Comparison of ENCODE assay signal across 8 cellular contexts in genomic region chr19:35153701-35154534, GRCh38. TPM values are rescaled to one million over a fixed set of nuclear protein-coding genes. Genes with fewer than 3 reads are reported as not detected.
DNase-seq lines count a peak whose midpoint lies in the region; ATAC-seq, FAIRE-seq and TF ChIP-seq lines count a peak whose summit lies in the region.

No MANE protein-coding gene starts in this region.

- H3K4me3 ChIP-seq in colonic mucosa (peak overlapping the region; percentile 57), mesendoderm (ENCODE audit: low read length) (peak overlapping the region; percentile 37)

- peak; percentile 52 to 61 for ATAC-seq in activated CD4-positive, CD25-positive, alpha-beta regulatory T cell treated with anti-CD3 and anti-CD28 coated beads, Interleukin-2, amount 50 U/mL, for 24 hours
- ATAC-seq in GM19395 (IDR thresholded peaks at IDR 0.05; ENCODE audit: unreplicated experiment) = no peak

- H3K79me1 ChIP-seq in mesendoderm (ENCODE audit: low read length) = peaks cover 1% of the 10 kb centered on the region

- no peak overlapping the region for H3K4ac ChIP-seq in mesendoderm (ENCODE audit: low read depth, low read length)

- no peaks in the 10 kb centered on the region for H3K4me1 ChIP-seq in colonic mucosa
- H3K4me1 ChIP-seq in mesendoderm (ENCODE audit: control insufficient read depth, low read depth, low read length) = no peaks in the 10 kb centered on the region

- no peak overlapping the region for H2BK120ac ChIP-seq in mesendoderm (ENCODE audit: low read depth, low read length)

- H3K27me3 Mint-ChIP-seq in IgD-negative memory B cell = peaks cover 4% of the 10 kb centered on the region

- H3K9me3 Mint-ChIP-seq in IgD-negative memory B cell = no peaks in the 10 kb centered on the region

- intact Hi-C loops in colonic mucosa (cut with DNase I) = no loop called here

- no peaks in the 10 kb centered on the region for H3K79me2 ChIP-seq in mesendoderm (ENCODE audit: control insufficient read depth, insufficient read depth, low read length)

- H2AK5ac ChIP-seq in mesendoderm (ENCODE audit: low read length) = no peak overlapping the region

- no peak overlapping the region for H3K23ac ChIP-seq in mesendoderm (ENCODE audit: low read length)

- H3K9ac ChIP-seq in colonic mucosa (ENCODE audit: low read depth in 2 of 2, low read length in 2 of 2) (peak overlapping the region; percentile 48 to 67), mesendoderm (ENCODE audit: low read length) (peak overlapping the region; percentile 75)

- no peak overlapping the region for H2BK5ac ChIP-seq in mesendoderm (ENCODE audit: low read length)

- no peak for FAIRE-seq in RCC 7860 (lab: Jason Lieb, UNC)

- peaks cover 13% of the 10 kb centered on the region for H3K27me3 ChIP-seq in colonic mucosa
- H3K27me3 ChIP-seq in mesendoderm (ENCODE audit: insufficient read depth, low read length, poor library complexity) = no peaks in the 10 kb centered on the region

- H4K8ac ChIP-seq in mesendoderm (ENCODE audit: low read depth, low read length) = no peak overlapping the region

- peaks cover 22 to 27% (median 25%) of the 10 kb centered on the region in 3 donors for H3K4me1 Mint-ChIP-seq in IgD-negative memory B cell

- no peak overlapping the region for H4K5ac ChIP-seq in mesendoderm (ENCODE audit: low read length)

- peak; percentile 58 for DNase-seq in EL
- peak; percentile 50 for DNase-seq in colonic mucosa
- peak; percentile 53 for DNase-seq in mesendoderm
- peak; percentile 67 for DNase-seq in stimulated activated CD8-positive, alpha-beta memory T cell treated with anti-CD3 and anti-CD28 coated beads, Interleukin-4, amount 100 ng/mL, for 24 hours (ENCODE audit: low read depth)
- no peak for DNase-seq in RCC 7860 (ENCODE audit: low spot score)

- peak overlapping the region; percentile 98 for H3K56ac ChIP-seq in mesendoderm (ENCODE audit: low read length)

- no peak overlapping the region for H3K27ac ChIP-seq in colonic mucosa
- no peak overlapping the region for H3K27ac ChIP-seq in mesendoderm (ENCODE audit: low read depth, low read length)

- peak overlapping the region; percentile 84 to 100 (median 98) for H3K4me3 Mint-ChIP-seq in IgD-negative memory B cell

- TF ChIP-seq CTCF in colonic mucosa (IDR thresholded peaks at IDR 0.05) = peak; percentile 39

- H3K27ac Mint-ChIP-seq in IgD-negative memory B cell = peak overlapping the region; percentile 22 to 97 (median 97)

- H3K36me3 ChIP-seq in colonic mucosa (no peaks in the 10 kb centered on the region), mesendoderm (ENCODE audit: control insufficient read depth, insufficient read depth, low read length) (no peaks in the 10 kb centered on the region)

- WGBS in mesendoderm (ENCODE audit: extremely low coverage, insufficient coverage, low lambda C conversion rate) = no CpG with 5 or more reads among the region's 36 CpGs

- H3K4me2 ChIP-seq in mesendoderm (ENCODE audit: low read length) = peak overlapping the region; percentile 51

- no peaks in the 10 kb centered on the region for H3K9me3 ChIP-seq in colonic mucosa

- H3K36me3 Mint-ChIP-seq in IgD-negative memory B cell = peaks cover 4% of the 10 kb centered on the region

- no peak overlapping the region for H2BK15ac ChIP-seq in mesendoderm (replicated peaks; ENCODE audit: low read depth)

- H3K18ac ChIP-seq in mesendoderm (ENCODE audit: low read length) = peak overlapping the region; percentile 44

RNA-seq across cellular contexts. Expression of gene FXYD5, which starts 0.6 kb away (rescaled TPM):
- 417 TPM for polyA plus RNA-seq in IgD-negative memory B cell
- total RNA-seq in colonic mucosa = 10 to 100 TPM; 20.3 to 23.6 TPM
- 130 TPM for polyA plus RNA-seq in mesendoderm (2013, experiment 1 of 2)
- polyA plus RNA-seq in mesendoderm (2013, experiment 2 of 2) = 134 TPM

RNA-seq across cellular contexts. Expression of gene FXYD7, which starts 10.9 kb away (rescaled TPM):
- polyA plus RNA-seq in IgD-negative memory B cell = 4.2 TPM
- total RNA-seq in colonic mucosa = under 1 TPM; 0.47 to 0.61 TPM
- polyA plus RNA-seq in mesendoderm (2013, experiment 1 of 2) = 3.8 TPM
- polyA plus RNA-seq in mesendoderm (2013, experiment 2 of 2) = 4.5 TPM

RNA-seq across cellular contexts. Expression of gene FXYD1, which starts 15.3 kb away (rescaled TPM):
- polyA plus RNA-seq in IgD-negative memory B cell = 7.1 TPM
- total RNA-seq in colonic mucosa = 10 to 100 TPM in 1 of 2 donors, 1 to 10 TPM in 1; 8.8 to 15.1 TPM
- polyA plus RNA-seq in mesendoderm (2013, experiment 1 of 2) = 3.2 TPM
- 3.1 TPM for polyA plus RNA-seq in mesendoderm (2013, experiment 2 of 2)

RNA-seq across cellular contexts. Expression of gene LGI4, which starts 19.1 kb away (rescaled TPM):
- not detected for polyA plus RNA-seq in IgD-negative memory B cell
- 10 to 100 TPM in 1 of 2 donors, 1 to 10 TPM in 1; 5.8 to 10.2 TPM for total RNA-seq in colonic mucosa
- polyA plus RNA-seq in mesendoderm (2013, experiment 1 of 2) = 0.34 TPM
- polyA plus RNA-seq in mesendoderm (2013, experiment 2 of 2) = 0.49 TPM

RNA-seq across cellular contexts. Expression of gene FXYD3, which starts 38.3 kb away (rescaled TPM):
- not detected for polyA plus RNA-seq in IgD-negative memory B cell
- total RNA-seq in colonic mucosa = 1,000 to 10,000 TPM; 1,386 to 2,836 TPM
- polyA plus RNA-seq in mesendoderm (2013, experiment 1 of 2) = 0.10 TPM
- polyA plus RNA-seq in mesendoderm (2013, experiment 2 of 2) = 0.10 TPM
